In genomic region chr10:112801748-112802147, GRCh38 we compare ENCODE assay signal across 29 cellular contexts.
"Had no signal": no experiment of that assay in that cellular context is flagged by ENCODE, and none has a peak within 500 bp of the region (broad histone marks: within the 10 kb centered on the region; RNA-seq: fewer than 3 reads in every experiment).

No MANE protein-coding gene starts in this region.

- H3K9ac ChIP-seq: KMS-11, SK-N-SH had no signal

- H3K4me1 Mint-ChIP-seq: activated CD8-positive, alpha-beta memory T cell treated with anti-CD3 and anti-CD28 coated beads, Interleukin-2, amount 10 ng/mL, durations not matched to agents 7 days and 5 days; activated naive CD8-positive, alpha-beta T cell treated with anti-CD3 and anti-CD28 coated beads, Interleukin-2, amount 50 U/mL, for 24 hours had no signal

- H3K4me1 ChIP-seq: SJCRH30 had no signal

- H3K4me3 ChIP-seq: ascending aorta, body of pancreas, SJCRH30 had no signal

- H3K36me3 Mint-ChIP-seq: activated CD8-positive, alpha-beta memory T cell treated with anti-CD3 and anti-CD28 coated beads, Interleukin-2, amount 10 ng/mL, durations not matched to agents 7 days and 5 days; activated naive CD4-positive, alpha-beta T cell treated with anti-CD3 and anti-CD28 coated beads, Interleukin-2, amount 50 U/mL, for 72 hours; WTC11 had no signal

- H3K27ac Mint-ChIP-seq: activated CD8-positive, alpha-beta memory T cell treated with anti-CD3 and anti-CD28 coated beads, Interleukin-2, amount 10 ng/mL, durations not matched to agents 7 days and 5 days; activated naive CD4-positive, alpha-beta T cell treated with anti-CD3 and anti-CD28 coated beads, Interleukin-2, amount 50 U/mL, for 72 hours; activated naive CD8-positive, alpha-beta T cell treated with anti-CD3 and anti-CD28 coated beads, Interleukin-2, amount 50 U/mL, for 24 hours; activated T-cell treated with anti-CD3 and anti-CD28 coated beads, Interleukin-2, amount 50 U/mL, for 24 hours; T-helper 2 cell treated with Interferon-gamma antibody and Interleukin-4, amounts not matched to agents 5 μg/mL and 100 μg/mL, for 36 hours; WTC11 had no signal

- H3K9me3 Mint-ChIP-seq: activated naive CD4-positive, alpha-beta T cell treated with anti-CD3 and anti-CD28 coated beads, Interleukin-2, amount 50 U/mL, for 72 hours; activated naive CD8-positive, alpha-beta T cell treated with anti-CD3 and anti-CD28 coated beads, Interleukin-2, amount 50 U/mL, for 24 hours; activated T-cell treated with anti-CD3 and anti-CD28 coated beads, Interleukin-2, amount 50 U/mL, for 24 hours; T-helper 2 cell treated with Interferon-gamma antibody and Interleukin-4, amounts not matched to agents 5 μg/mL and 100 μg/mL, for 36 hours; WTC11 had no signal

- H3K27me3 ChIP-seq: ascending aorta, body of pancreas, SJCRH30 had no signal

- H3K36me3 ChIP-seq: ascending aorta, SJCRH30 had no signal

- H3K27ac ChIP-seq: ascending aorta, body of pancreas, KMS-11, SJCRH30 had no signal

- H3K27me3 Mint-ChIP-seq: activated CD8-positive, alpha-beta memory T cell treated with anti-CD3 and anti-CD28 coated beads, Interleukin-2, amount 10 ng/mL, durations not matched to agents 7 days and 5 days; activated naive CD8-positive, alpha-beta T cell treated with anti-CD3 and anti-CD28 coated beads, Interleukin-2, amount 50 U/mL, for 24 hours; activated T-cell treated with anti-CD3 and anti-CD28 coated beads, Interleukin-2, amount 50 U/mL, for 24 hours had no signal

- DNase-seq: activated CD4-positive, alpha-beta T cell treated with anti-CD3 and anti-CD28 coated beads for 48 hours; activated CD4-positive, alpha-beta T cell treated with anti-CD3 and anti-CD28 coated beads, Interleukin-2, amount 50 U/mL, for 4 hours; activated CD4-positive, CD25-positive, alpha-beta regulatory T cell treated with anti-CD3 and anti-CD28 coated beads, Interleukin-2, amount 50 U/mL, for 72 hours; activated CD8-positive, alpha-beta memory T cell treated with anti-CD3 and anti-CD28 coated beads, Interleukin-2, amount 10 ng/mL, durations not matched to agents 7 days and 5 days; activated effector memory CD4-positive, alpha-beta T cell treated with anti-CD3 and anti-CD28 coated beads, Interleukin-2, amount 50 U/mL, for 16 hours; activated naive CD4-positive, alpha-beta T cell treated with Interleukin-2 at 50 U/mL for 16 hours; activated naive CD8-positive, alpha-beta T cell treated with anti-CD3 and anti-CD28 coated beads, Interleukin-2, amount 50 U/mL, for 24 hours; activated T-cell treated with anti-CD3 and anti-CD28 coated beads, Interleukin-2, amount 50 U/mL, for 24 hours; amniotic stem cell; body of pancreas; central memory CD4-positive, alpha-beta T cell; MV-4-11; NCI-H1092 treated with DMSO at 0.1 percent for 48 hours; NCI-H1417 treated with DMSO at 0.1 percent for 48 hours; NCI-H187; NCI-H2081 treated with DMSO at 0.1 percent for 48 hours; NCI-H446; NCI-H524; NCI-H748 treated with DMSO at 0.1 percent for 48 hours; RPMI8226; SJCRH30; SK-N-SH; T-helper 1 cell had no signal

- H3K4me3 Mint-ChIP-seq: activated CD8-positive, alpha-beta memory T cell treated with anti-CD3 and anti-CD28 coated beads, Interleukin-2, amount 10 ng/mL, durations not matched to agents 7 days and 5 days; activated naive CD8-positive, alpha-beta T cell treated with anti-CD3 and anti-CD28 coated beads, Interleukin-2, amount 50 U/mL, for 24 hours; activated T-cell treated with anti-CD3 and anti-CD28 coated beads, Interleukin-2, amount 50 U/mL, for 24 hours; T-helper 2 cell treated with Interferon-gamma antibody and Interleukin-4, amounts not matched to agents 5 μg/mL and 100 μg/mL, for 36 hours; WTC11 had no signal

- ATAC-seq: activated CD8-positive, alpha-beta memory T cell treated with anti-CD3 and anti-CD28 coated beads, Interleukin-2, amount 10 ng/mL, durations not matched to agents 7 days and 5 days; activated naive CD4-positive, alpha-beta T cell treated with anti-CD3 and anti-CD28 coated beads, Interleukin-2, amount 50 U/mL, for 72 hours; activated naive CD8-positive, alpha-beta T cell treated with anti-CD3 and anti-CD28 coated beads, Interleukin-2, amount 50 U/mL, for 24 hours; body of pancreas; Right ventricle myocardium inferior had no signal

- H3K9me3 ChIP-seq: ascending aorta, body of pancreas, SJCRH30, SK-N-SH had no signal
